ENCODE assay signal across 12 cellular contexts in genomic region chr6:8589941-8590676, GRCh38.
DNase-seq lines count a peak whose midpoint lies in the region; ATAC-seq, FAIRE-seq and TF ChIP-seq lines count a peak whose summit lies in the region.
"Had no signal": no experiment of that assay in that cellular context is flagged by ENCODE, and none has a peak within 500 bp of the region (broad histone marks: within the 10 kb centered on the region; RNA-seq: fewer than 3 reads in every experiment).

No MANE protein-coding gene starts in this region.

- peaks cover 23% of the 10 kb centered on the region for H3K9me3 Mint-ChIP-seq in chondrocyte (ENCODE audit: low read depth)
- peaks cover 12% of the 10 kb centered on the region for H3K9me3 Mint-ChIP-seq in nephron

- ATAC-seq in HG03469 (IDR thresholded peaks at IDR 0.05; ENCODE audit: unreplicated experiment) (no peak), HG03095 (IDR thresholded peaks at IDR 0.05; ENCODE audit: unreplicated experiment) (no peak)

- TF ChIP-seq POLR2A in H54 (IDR thresholded peaks at IDR 0.05; ENCODE audit: low read depth, low read length), result no peak
- no peak for TF ChIP-seq POLR2A in NB4 (IDR thresholded peaks at IDR 0.05; ENCODE audit: extremely low read depth, insufficient read length)

- H3K4me3 Mint-ChIP-seq in chondrocyte (ENCODE audit: unreplicated experiment) (no peak overlapping the region), nephron (no peak overlapping the region)

- no peak overlapping the region for H3K4me3 ChIP-seq in NB4 (ENCODE audit: low read depth, low read length)

- no peaks in the 10 kb centered on the region for H3K27me3 Mint-ChIP-seq in chondrocyte (ENCODE audit: low read depth)
- no peaks in the 10 kb centered on the region for H3K27me3 Mint-ChIP-seq in nephron (ENCODE audit: low read depth)

- H3K4me1 Mint-ChIP-seq in chondrocyte (ENCODE audit: low read depth) (peaks cover 14% of the 10 kb centered on the region), nephron (peaks cover 12% of the 10 kb centered on the region)

- H3K27ac Mint-ChIP-seq in chondrocyte (ENCODE audit: unreplicated experiment), result no peak overlapping the region
- H3K27ac Mint-ChIP-seq in nephron, result peak overlapping the region; percentile 46 to 74 (median 72)

- DNase-seq in H54 (ENCODE audit: insufficient read length, low spot score), result peak; percentile 4
- DNase-seq in NB4 (ENCODE audit: low read depth), result peak; percentile 7
- no peak for DNase-seq in chondrocyte (ENCODE audit: low spot score)
- DNase-seq in GM13976 (ENCODE audit: low spot score), result no peak
- DNase-seq: activated CD4-positive, alpha-beta T cell treated with anti-CD3 and anti-CD28 coated beads for 48 hours; central memory CD4-positive, alpha-beta T cell; kidney; NCI-H187 had no signal

- in situ Hi-C loops in GM13976 (cut with MboI; ENCODE audit: low sequenced_read_pairs, unreplicated experiment), result no loop called here

- peaks cover 2% of the 10 kb centered on the region for H3K36me3 Mint-ChIP-seq in chondrocyte (ENCODE audit: low read depth)
- no peaks in the 10 kb centered on the region for H3K36me3 Mint-ChIP-seq in nephron (ENCODE audit: low read depth)

- FAIRE-seq in H54 (lab: Jason Lieb, UNC), result no peak
- FAIRE-seq: D721Med had no signal

- no peak for TF ChIP-seq CTCF in NB4 (IDR thresholded peaks at IDR 0.05; ENCODE audit: low read depth, low read length)
- peak; percentile 17 for TF ChIP-seq CTCF in chondrocyte (IDR thresholded peaks at IDR 0.05)
- TF ChIP-seq CTCF in nephron (IDR thresholded peaks at IDR 0.05; ENCODE audit: unreplicated experiment in 3 of 3), result peak in 1 of 3 experiments; percentile 22
- no peak for TF ChIP-seq CTCF in GM13976 (IDR thresholded peaks at IDR 0.05; ENCODE audit: borderline replicate concordance, control extremely low read depth, extremely low read depth, insufficient read depth, missing control alignments)

Comparison
In these comparisons a context has a peak if more than half of its experiments do, and no peak if none do; other contexts are left out.
1. DNase-seq: peak in H54 (single experiment) and NB4 (single experiment); none in chondrocyte (single experiment) and GM13976 (single experiment).